Comparison of ENCODE assay signal across 14 cellular contexts in genomic region chr18:59517446-59518171, GRCh38.
A peak's percentile ranks its signal among the peaks of the same experiment; 100 is the strongest.
DNase-seq lines count a peak whose midpoint lies in the region; ATAC-seq and TF ChIP-seq lines count a peak whose summit lies in the region.
"Had no signal": no experiment of that assay in that cellular context is flagged by ENCODE, and none has a peak within 500 bp of the region (broad histone marks: within the 10 kb centered on the region; RNA-seq: fewer than 3 reads in every experiment).

No MANE protein-coding gene starts in this region.

- H3K27me3 ChIP-seq in GM23248 (replicated peaks; ENCODE audit: insufficient read depth) (peaks cover 9% of the 10 kb centered on the region; the same call in 1 of the 2 replicates), PC-3 (ENCODE audit: low read length) (no peaks in the 10 kb centered on the region)

- WGBS in GM23248 (ENCODE audit: low coverage in 1 of 2, low lambda C conversion rate in 2 of 2, missing lambda C conversion rate in 2 of 2), 2 experiments, result 53% methylated on average over 4 of the region's 4 CpGs

- H4K20me1 ChIP-seq in GM23248 (ENCODE audit: insufficient read depth) (peaks cover 3% of the 10 kb centered on the region), PC-3 (ENCODE audit: low read length) (0 out of 2 replicates have a peak, but pooled peaks cover 8% of the 10 kb centered on the region)

- CTCF ChIA-PET in PC-3 (lab: Charles Lee), result interaction anchor here (0.7 kb wide), 1 partner anchor 263 kb away, joined by 3 read pairs; no protein-coding TSS in a partner anchor

- H3K27ac Mint-ChIP-seq in endothelial cell (ENCODE audit: unreplicated experiment), result no peak overlapping the region
- no peak overlapping the region for H3K27ac Mint-ChIP-seq in neural crest cell (ENCODE audit: unreplicated experiment)
- no peak overlapping the region for H3K27ac Mint-ChIP-seq in activated CD4-positive, alpha-beta T cell treated with anti-CD3 and anti-CD28 coated beads, Interleukin-2, amount 10 ng/mL, durations not matched to agents 24 days and 14 days

- no peak overlapping the region for H3K4me2 ChIP-seq in GM23248 (ENCODE audit: unreplicated experiment)
- no peak overlapping the region for H3K4me2 ChIP-seq in PC-3 (ENCODE audit: low read length)

- POLR2A ChIA-PET in PC-3 (lab: Charles Lee; ENCODE audit: unreplicated experiment), result no interaction called here

- no TSS peak for BruUV-seq in PC-3 (replicated peaks; lab: Mats Ljungman, UMichigan)

- H3K4me3 ChIP-seq in GM23248 (no peak overlapping the region), PC-3 (ENCODE audit: low read length) (no peak overlapping the region)
- H3K4me3 ChIP-seq: skin epidermis, tibial artery had no signal

- H3K36me3 ChIP-seq in GM23248 (ENCODE audit: low read depth) (no peaks in the 10 kb centered on the region), PC-3 (ENCODE audit: low read depth, low read length) (no peaks in the 10 kb centered on the region)
- H3K36me3 ChIP-seq: tibial artery had no signal

- no peak for ATAC-seq in PC-3
- ATAC-seq in GM18858 (IDR thresholded peaks at IDR 0.05; ENCODE audit: unreplicated experiment), result no peak

- H3K9me3 Mint-ChIP-seq in endothelial cell (ENCODE audit: unreplicated experiment) (no peaks in the 10 kb centered on the region), neural crest cell (no peaks in the 10 kb centered on the region)
- H3K9me3 Mint-ChIP-seq in activated CD4-positive, alpha-beta T cell treated with anti-CD3 and anti-CD28 coated beads, Interleukin-2, amount 10 ng/mL, durations not matched to agents 24 days and 14 days, result no peaks in the 10 kb centered on the region

- in situ Hi-C loops in GM23248 (cut with MboI), result no loop called here

- H3K9me3 ChIP-seq in GM23248 (ENCODE audit: low read depth) (no peaks in the 10 kb centered on the region), PC-3 (ENCODE audit: low read length) (no peaks in the 10 kb centered on the region)

- DNase-seq in GM23248, result peak; percentile 40
- DNase-seq in PC-3, result peak; percentile 15
- peak; percentile 61 for DNase-seq in endothelial cell (ENCODE audit: low spot score)
- DNase-seq in neural crest cell (ENCODE audit: low read depth, low spot score), result peak; percentile 30
- DNase-seq in NCI-H1436 (lab: John Stamatoyannopoulos, UW), result no peak
- no peak for DNase-seq in activated CD4-positive, alpha-beta T cell treated with anti-CD3 and anti-CD28 coated beads, Interleukin-2, amount 10 ng/mL, durations not matched to agents 24 days and 14 days
- no peak for DNase-seq in SIG-M5 (lab: John Stamatoyannopoulos, UW)
- DNase-seq: activated CD8-positive, alpha-beta memory T cell treated with anti-CD3 and anti-CD28 coated beads, Interleukin-2, amount 50 U/mL, for 4 hours; aorta; KG1; SHP77 treated with DMSO at 0.1 percent for 48 hours; tibial artery had no signal

- H3K4me1 ChIP-seq in GM23248 (ENCODE audit: insufficient read depth) (peaks cover 16% of the 10 kb centered on the region; the same call in 1 of the 2 replicates), PC-3 (ENCODE audit: insufficient read depth, low read length) (peaks cover 14% of the 10 kb centered on the region)

- no peak overlapping the region for H2AFZ ChIP-seq in GM23248
- no peak overlapping the region for H2AFZ ChIP-seq in PC-3 (ENCODE audit: low read length)

- TF ChIP-seq CTCF in PC-3 (conservative IDR thresholded peaks at IDR 0.05; ENCODE audit: low read depth, low read length) (no peak), endothelial cell (IDR thresholded peaks at IDR 0.05; ENCODE audit: unreplicated experiment) (no peak), neural crest cell (conservative IDR thresholded peaks at IDR 0.05) (no peak)

- H3F3A ChIP-seq in GM23248 (ENCODE audit: insufficient read depth), result peaks cover 8% of the 10 kb centered on the region; the same call in 1 of the 2 replicates
- H3F3A ChIP-seq in PC-3 (ENCODE audit: low read length, unreplicated experiment), result no peaks in the 10 kb centered on the region

- H3K27ac ChIP-seq in GM23248 (no peak overlapping the region), PC-3 (ENCODE audit: low read length) (no peak overlapping the region)
- H3K27ac ChIP-seq: skin epidermis, tibial artery had no signal

- H3K4me3 Mint-ChIP-seq in endothelial cell (ENCODE audit: unreplicated experiment) (no peak overlapping the region), neural crest cell (no peak overlapping the region)
- no peak overlapping the region for H3K4me3 Mint-ChIP-seq in activated CD4-positive, alpha-beta T cell treated with anti-CD3 and anti-CD28 coated beads, Interleukin-2, amount 10 ng/mL, durations not matched to agents 24 days and 14 days

- H3K36me3 Mint-ChIP-seq in endothelial cell (ENCODE audit: low read depth, unreplicated experiment) (no peaks in the 10 kb centered on the region), neural crest cell (ENCODE audit: low read depth) (no peaks in the 10 kb centered on the region)
- no peaks in the 10 kb centered on the region for H3K36me3 Mint-ChIP-seq in activated CD4-positive, alpha-beta T cell treated with anti-CD3 and anti-CD28 coated beads, Interleukin-2, amount 10 ng/mL, durations not matched to agents 24 days and 14 days (ENCODE audit: low read depth)

- H3K9me2 ChIP-seq in GM23248 (ENCODE audit: insufficient read depth), result no peaks in the 10 kb centered on the region
- H3K9me2 ChIP-seq in PC-3 (replicated peaks; ENCODE audit: low read length), result no peaks in the 10 kb centered on the region

- H3K79me2 ChIP-seq in GM23248 (ENCODE audit: insufficient read depth) (no peaks in the 10 kb centered on the region), PC-3 (ENCODE audit: low read length) (no peaks in the 10 kb centered on the region)

- H3K9ac ChIP-seq in GM23248 (no peak overlapping the region), PC-3 (ENCODE audit: low read length) (no peak overlapping the region)

- H3K27me3 Mint-ChIP-seq in endothelial cell (ENCODE audit: unreplicated experiment) (peaks cover 8% of the 10 kb centered on the region), neural crest cell (ENCODE audit: low read depth) (peaks cover 43% of the 10 kb centered on the region)
- no peaks in the 10 kb centered on the region for H3K27me3 Mint-ChIP-seq in activated CD4-positive, alpha-beta T cell treated with anti-CD3 and anti-CD28 coated beads, Interleukin-2, amount 10 ng/mL, durations not matched to agents 24 days and 14 days

- intact Hi-C loops in PC-3 (cut with micrococcal nuclease), result no loop called here
- intact Hi-C loops in activated CD4-positive, alpha-beta T cell treated with anti-CD3 and anti-CD28 coated beads, Interleukin-2, amount 10 ng/mL, durations not matched to agents 24 days and 14 days (cut with micrococcal nuclease), result no loop called here

- H3K4me1 Mint-ChIP-seq in endothelial cell (ENCODE audit: unreplicated experiment) (peaks cover 35% of the 10 kb centered on the region), neural crest cell (no peaks in the 10 kb centered on the region)
- no peaks in the 10 kb centered on the region for H3K4me1 Mint-ChIP-seq in activated CD4-positive, alpha-beta T cell treated with anti-CD3 and anti-CD28 coated beads, Interleukin-2, amount 10 ng/mL, durations not matched to agents 24 days and 14 days

Comparison
In these comparisons a context has a peak if more than half of its experiments do, and no peak if none do; other contexts are left out.
1. DNase-seq: peak in GM23248 (single experiment), PC-3 (single experiment), endothelial cell (single experiment) and neural crest cell (single experiment); none in NCI-H1436 (single experiment), activated CD4-positive, alpha-beta T cell treated with anti-CD3 and anti-CD28 coated beads, Interleukin-2, amount 10 ng/mL, durations not matched to agents 24 days and 14 days (single experiment) and SIG-M5 (single experiment).